ENCODE assay signal across 22 cellular contexts in the genomic region with DNA sequence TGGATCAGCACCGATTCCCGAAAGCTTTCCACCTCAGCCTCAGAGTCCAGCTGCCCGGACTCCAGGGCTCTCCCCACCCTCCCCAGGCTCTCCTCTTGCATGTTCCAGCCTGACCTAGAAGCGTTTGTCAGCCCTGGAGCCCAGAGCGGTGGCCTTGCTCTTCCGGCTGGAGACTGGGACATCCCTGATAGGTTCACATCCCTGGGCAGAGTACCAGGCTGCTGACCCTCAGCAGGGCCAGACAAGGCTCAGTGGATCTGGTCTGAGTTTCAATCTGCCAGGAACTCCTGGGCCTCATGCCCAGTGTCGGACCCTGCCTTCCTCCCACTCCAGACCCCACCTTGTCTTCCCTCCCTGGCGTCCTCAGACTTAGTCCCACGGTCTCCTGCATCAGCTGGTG. TPM values are rescaled to one million over a fixed set of nuclear protein-coding genes. Genes with fewer than 3 reads are reported as not detected.
"Had no signal": no experiment of that assay in that cellular context is flagged by ENCODE, and none has a peak within 500 bp of the region (broad histone marks: within the 10 kb centered on the region; RNA-seq: fewer than 3 reads in every experiment).

No MANE protein-coding gene starts in this region.

- ATAC-seq: activated CD8-positive, alpha-beta T cell treated with anti-CD3 and anti-CD28 coated beads, Interleukin-2, amount 10 ng/mL, durations not matched to agents 7 days and 5 days; right lobe of liver; stimulated activated memory B cell treated with anti-CD40 and anti-IgM and Interleukin-4, amounts not matched to agents 10 μg/mL and 1 μg/mL and 100 μg/mL, for 72 hours had no signal

- DNase-seq: activated CD4-positive, alpha-beta T cell treated with anti-CD3 and anti-CD28 coated beads, Interleukin-2, amount 10 ng/mL, durations not matched to agents 24 days and 14 days; activated CD8-positive, alpha-beta T cell treated with anti-CD3 and anti-CD28 coated beads, Interleukin-2, amount 10 ng/mL, durations not matched to agents 7 days and 5 days; activated naive CD4-positive, alpha-beta T cell treated with anti-CD3 and anti-CD28 coated beads for 36 hours; activated T-cell treated with anti-CD3 and anti-CD28 coated beads, Interleukin-2, amount 50 U/mL, for 24 hours; effector CD8-positive, alpha-beta T cell; hippocampal formation; nephron progenitor cell; occipital lobe; stimulated activated CD4-positive, alpha-beta T cell treated with anti-CD3 and anti-CD28 coated beads, Interleukin-4, amount 100 ng/mL, for 4 hours; transverse colon had no signal

- H3K4me1 Mint-ChIP-seq: activated CD4-positive, alpha-beta T cell treated with anti-CD3 and anti-CD28 coated beads, Interleukin-2, amount 10 ng/mL, durations not matched to agents 24 days and 14 days had no signal

- H3K9me3 Mint-ChIP-seq: activated CD4-positive, alpha-beta T cell treated with anti-CD3 and anti-CD28 coated beads, Interleukin-2, amount 10 ng/mL, durations not matched to agents 24 days and 14 days; activated naive CD4-positive, alpha-beta T cell treated with anti-CD3 and anti-CD28 coated beads for 36 hours; activated T-cell treated with anti-CD3 and anti-CD28 coated beads, Interleukin-2, amount 50 U/mL, for 24 hours; dendritic cell treated with granulocyte-macrophage colony-stimulating factor and Interleukin-4, amounts not matched to agents 40 ng/mL and 50 ng/mL, for 4 days; nephron progenitor cell; stimulated activated memory B cell treated with anti-CD40 and anti-IgM and Interleukin-4, amounts not matched to agents 10 μg/mL and 1 μg/mL and 100 μg/mL, for 72 hours; T-helper 1 cell treated with Interleukin-12 subunit alpha and Interleukin-12 subunit beta and Interleukin-4 antibody, amounts not matched to agents 30 μg/mL and 1 μg/mL, for 36 hours had no signal

- H3K27ac ChIP-seq: right lobe of liver, SJSA1, transverse colon had no signal

- H3K9me3 ChIP-seq: esophagus muscularis mucosa, right lobe of liver, transverse colon had no signal

- H3K36me3 Mint-ChIP-seq: mesothelial cell of epicardium; stimulated activated memory B cell treated with anti-CD40 and anti-IgM and Interleukin-4, amounts not matched to agents 10 μg/mL and 1 μg/mL and 100 μg/mL, for 72 hours had no signal

- H3K27me3 ChIP-seq: right lobe of liver had no signal

- H3K27ac Mint-ChIP-seq: activated CD4-positive, alpha-beta T cell treated with anti-CD3 and anti-CD28 coated beads, Interleukin-2, amount 10 ng/mL, durations not matched to agents 24 days and 14 days; activated CD8-positive, alpha-beta T cell treated with anti-CD3 and anti-CD28 coated beads, Interleukin-2, amount 10 ng/mL, durations not matched to agents 7 days and 5 days; activated naive CD4-positive, alpha-beta T cell treated with anti-CD3 and anti-CD28 coated beads for 36 hours; activated T-cell treated with anti-CD3 and anti-CD28 coated beads, Interleukin-2, amount 50 U/mL, for 24 hours; dendritic cell treated with granulocyte-macrophage colony-stimulating factor and Interleukin-4, amounts not matched to agents 40 ng/mL and 50 ng/mL, for 4 days; mesothelial cell of epicardium; stimulated activated memory B cell treated with anti-CD40 and anti-IgM and Interleukin-4, amounts not matched to agents 10 μg/mL and 1 μg/mL and 100 μg/mL, for 72 hours; T-helper 1 cell treated with Interleukin-12 subunit alpha and Interleukin-12 subunit beta and Interleukin-4 antibody, amounts not matched to agents 30 μg/mL and 1 μg/mL, for 36 hours had no signal

- H3K36me3 ChIP-seq: esophagus muscularis mucosa, right lobe of liver, SJSA1, transverse colon had no signal

- H3K4me1 ChIP-seq: right lobe of liver, SJSA1, transverse colon had no signal

- H3K4me3 ChIP-seq: esophagus muscularis mucosa, right lobe of liver, SJSA1, transverse colon had no signal

- H3K4me3 Mint-ChIP-seq: activated CD4-positive, alpha-beta T cell treated with anti-CD3 and anti-CD28 coated beads, Interleukin-2, amount 10 ng/mL, durations not matched to agents 24 days and 14 days; activated CD8-positive, alpha-beta T cell treated with anti-CD3 and anti-CD28 coated beads, Interleukin-2, amount 10 ng/mL, durations not matched to agents 7 days and 5 days; activated naive CD4-positive, alpha-beta T cell treated with anti-CD3 and anti-CD28 coated beads for 36 hours; activated T-cell treated with anti-CD3 and anti-CD28 coated beads, Interleukin-2, amount 50 U/mL, for 24 hours; dendritic cell treated with granulocyte-macrophage colony-stimulating factor and Interleukin-4, amounts not matched to agents 40 ng/mL and 50 ng/mL, for 4 days; mesothelial cell of epicardium; stimulated activated memory B cell treated with anti-CD40 and anti-IgM and Interleukin-4, amounts not matched to agents 10 μg/mL and 1 μg/mL and 100 μg/mL, for 72 hours; T-helper 1 cell treated with Interleukin-12 subunit alpha and Interleukin-12 subunit beta and Interleukin-4 antibody, amounts not matched to agents 30 μg/mL and 1 μg/mL, for 36 hours had no signal

RNA-seq across cellular contexts. Expression of gene CD300LG, which starts 15.0 kb away (rescaled TPM):
- total RNA-seq: activated CD4-positive, alpha-beta T cell treated with anti-CD3 and anti-CD28 coated beads, Interleukin-2, amount 10 ng/mL, durations not matched to agents 24 days and 14 days; activated CD8-positive, alpha-beta T cell treated with anti-CD3 and anti-CD28 coated beads, Interleukin-2, amount 10 ng/mL, durations not matched to agents 7 days and 5 days; activated naive CD4-positive, alpha-beta T cell treated with anti-CD3 and anti-CD28 coated beads for 36 hours; cerebellum; endothelial cell of umbilical vein; glomerular endothelial cell; lung microvascular endothelial cell; mesothelial cell of epicardium; myocyte; occipital lobe; SJSA1 had no signal
- polyA plus RNA-seq: endothelial cell of umbilical vein had no signal

RNA-seq across cellular contexts. Expression of gene MPP3, which starts 29.0 kb away (rescaled TPM):
- total RNA-seq: activated CD8-positive, alpha-beta T cell treated with anti-CD3 and anti-CD28 coated beads, Interleukin-2, amount 10 ng/mL, durations not matched to agents 7 days and 5 days had no signal
